ENCODE assay signal across 14 cellular contexts in the genomic region with DNA sequence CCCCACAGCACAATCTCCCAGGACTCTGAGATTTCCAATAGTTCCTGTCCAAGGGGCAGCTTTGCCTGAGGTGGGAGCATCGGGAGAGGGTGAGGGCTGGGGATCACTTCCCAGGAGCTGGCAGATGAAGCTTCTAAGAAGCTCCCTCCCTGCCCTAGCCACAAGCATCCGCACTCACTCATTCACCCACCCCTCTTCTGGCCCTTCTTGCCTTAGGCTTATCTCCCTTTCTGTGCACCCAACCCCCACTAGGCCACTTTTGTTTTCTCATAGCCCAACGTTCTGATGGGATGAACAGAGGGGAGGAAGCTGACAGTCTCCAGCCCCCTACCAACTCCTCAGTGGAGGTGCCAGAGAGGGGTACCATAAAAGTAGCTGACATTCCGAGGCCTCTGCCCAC. TPM values are rescaled to one million over a fixed set of nuclear protein-coding genes. Genes with fewer than 3 reads are reported as not detected.
DNase-seq lines count a peak whose midpoint lies in the region; ATAC-seq and TF ChIP-seq lines count a peak whose summit lies in the region.
"Had no signal": no experiment of that assay in that cellular context is flagged by ENCODE, and none has a peak within 500 bp of the region (broad histone marks: within the 10 kb centered on the region; RNA-seq: fewer than 3 reads in every experiment).

No MANE protein-coding gene starts in this region.

- no peaks in the 10 kb centered on the region for H3K9me3 ChIP-seq in heart left ventricle
- H3K9me3 ChIP-seq in colonic mucosa: no peaks in the 10 kb centered on the region
- H3K9me3 ChIP-seq in lower lobe of right lung: no peaks in the 10 kb centered on the region
- no peaks in the 10 kb centered on the region for H3K9me3 ChIP-seq in vagina
- H3K9me3 ChIP-seq: prostate gland, testis had no signal

- no peak overlapping the region for H3K4me3 ChIP-seq in heart left ventricle
- no peak overlapping the region for H3K4me3 ChIP-seq in colonic mucosa
- H3K4me3 ChIP-seq in lower lobe of right lung: no peak overlapping the region
- no peak overlapping the region for H3K4me3 ChIP-seq in vagina
- H3K4me3 ChIP-seq: prostate gland, testis had no signal

- no peak for TF ChIP-seq CTCF in heart left ventricle (IDR thresholded peaks at IDR 0.05)
- TF ChIP-seq CTCF in colonic mucosa (IDR thresholded peaks at IDR 0.05): no peak
- no peak for TF ChIP-seq CTCF in lower lobe of right lung (IDR thresholded peaks at IDR 0.05)
- TF ChIP-seq CTCF in vagina (IDR thresholded peaks at IDR 0.05): no peak

- H3K27me3 ChIP-seq in heart left ventricle (peaks cover 3 to 79% (median 28%) of the 10 kb centered on the region in 9 donors), colonic mucosa (peaks cover 14% of the 10 kb centered on the region), lower lobe of right lung (ENCODE audit: low read depth) (peaks cover 53% of the 10 kb centered on the region), vagina (peaks cover 19% of the 10 kb centered on the region)
- H3K27me3 ChIP-seq: testis had no signal

- H3K36me3 ChIP-seq in heart left ventricle: no peaks in the 10 kb centered on the region
- H3K36me3 ChIP-seq in colonic mucosa: no peaks in the 10 kb centered on the region
- H3K36me3 ChIP-seq in lower lobe of right lung: no peaks in the 10 kb centered on the region
- no peaks in the 10 kb centered on the region for H3K36me3 ChIP-seq in vagina
- H3K36me3 ChIP-seq: prostate gland had no signal

- intact Hi-C loops in heart left ventricle (cut with DNase I): loop anchor here (2.0 to 5.0 kb wide), 9 partner anchors 40 to 181 kb away; a partner anchor contains a TSS
- intact Hi-C loops in left ventricle myocardium superior (cut with micrococcal nuclease): loop anchor here (10.0 kb wide), 1 partner anchor 83 kb away; a partner anchor contains a TSS
- intact Hi-C loops in colonic mucosa (cut with DNase I): loop anchor here (2.0 to 5.0 kb wide), 2 partner anchors 125 to 179 kb away; no protein-coding TSS in a partner anchor
- intact Hi-C loops in lower lobe of right lung (cut with DNase I): no loop called here
- intact Hi-C loops in vagina (cut with DNase I): no loop called here

- no peak for ATAC-seq in heart left ventricle
- no peak for ATAC-seq in left ventricle myocardium superior
- ATAC-seq in lower lobe of right lung: no peak
- no peak for ATAC-seq in HG02588 (IDR thresholded peaks at IDR 0.05; ENCODE audit: unreplicated experiment)
- ATAC-seq in HG02973 (IDR thresholded peaks at IDR 0.05; ENCODE audit: unreplicated experiment): no peak
- ATAC-seq: activated CD8-positive, alpha-beta memory T cell treated with anti-CD3 and anti-CD28 coated beads, Interleukin-2, amount 10 ng/mL, durations not matched to agents 7 days and 5 days had no signal

- H3K4me1 ChIP-seq in heart left ventricle (peaks cover 0 to 62% (median 47%) of the 10 kb centered on the region in 12 donors), colonic mucosa (no peaks in the 10 kb centered on the region), lower lobe of right lung (peaks cover 46% of the 10 kb centered on the region), vagina (peaks cover 16% of the 10 kb centered on the region)

- no peak overlapping the region for H3K9ac ChIP-seq in colonic mucosa (ENCODE audit: low read depth in 2 of 2, low read length in 2 of 2)

- 21 to 30% (median 25%) methylated on average over 4 of the region's 4 CpGs for WGBS in heart left ventricle, 4 donors

- no peak for TF ChIP-seq POLR2A in heart left ventricle (IDR thresholded peaks at IDR 0.05)
- no peak for TF ChIP-seq POLR2A in vagina (IDR thresholded peaks at IDR 0.05)

- peak overlapping the region; percentile 34 to 94 (median 85) for H3K27ac ChIP-seq in heart left ventricle
- peak overlapping the region; percentile 32 for H3K27ac ChIP-seq in colonic mucosa
- peak overlapping the region; percentile 61 for H3K27ac ChIP-seq in lower lobe of right lung
- peak overlapping the region; percentile 93 for H3K27ac ChIP-seq in temporal lobe (ENCODE audit: low read depth, low read length)
- no peak overlapping the region for H3K27ac ChIP-seq in vagina
- H3K27ac ChIP-seq: prostate gland, testis had no signal

- DNase-seq in heart left ventricle (no peak), left ventricle myocardium superior (no peak), colonic mucosa (no peak), lower lobe of right lung (no peak), vagina (ENCODE audit: extremely low spot score in 2 of 2) (no peak)
- DNase-seq: activated CD4-positive, CD25-positive, alpha-beta regulatory T cell; activated CD8-positive, alpha-beta memory T cell treated with anti-CD3 and anti-CD28 coated beads, Interleukin-2, amount 10 ng/mL, durations not matched to agents 7 days and 5 days; NCI-H510A treated with DMSO at 0.1 percent for 48 hours; testis had no signal

RNA-seq across cellular contexts. Expression of a gene that starts 3.7 kb away (rescaled TPM):
- total RNA-seq in heart left ventricle (100 to 1,000 TPM in 1 of 9 donors, 10 to 100 TPM in 8; 10.2 to 106 (median 19.2) TPM), left ventricle myocardium superior (17.2 TPM), colonic mucosa (100 to 1,000 TPM in 1 of 2 donors, 10 to 100 TPM in 1; 97.3 to 105 TPM), lower lobe of right lung (55.7 TPM), temporal lobe (49.2 TPM), vagina (38.8 TPM)
- polyA plus RNA-seq in heart left ventricle: 10 to 100 TPM; 13.5 to 25.8 TPM
- total RNA-seq: activated CD8-positive, alpha-beta memory T cell treated with anti-CD3 and anti-CD28 coated beads, Interleukin-2, amount 10 ng/mL, durations not matched to agents 7 days and 5 days; LHCN-M2 had no signal

RNA-seq across cellular contexts. Expression of a gene that starts 41.8 kb away (rescaled TPM):
- total RNA-seq in heart left ventricle (100 to 1,000 TPM in 4 of 9 donors, 10 to 100 TPM in 5; 63.1 to 174 (median 96.0) TPM), left ventricle myocardium superior (107 TPM), colonic mucosa (10 to 100 TPM; 69.2 to 69.4 TPM), lower lobe of right lung (75.0 TPM), temporal lobe (34.4 TPM), vagina (79.1 TPM)
- polyA plus RNA-seq in heart left ventricle: 10 to 100 TPM; 56.8 to 59.1 TPM

Comparison
In these comparisons a context has a peak if more than half of its experiments do, and no peak if none do; other contexts are left out.
1. intact Hi-C loops: an anchor here in heart left ventricle (2.0 to 5.0 kb wide), left ventricle myocardium superior (10.0 kb wide) and colonic mucosa (2.0 to 5.0 kb wide); none called in lower lobe of right lung and vagina.